17 cellular contexts compared by ENCODE assay signal in genomic region chr2:222907048-222907447, GRCh38. TPM values are rescaled to one million over a fixed set of nuclear protein-coding genes. Genes with fewer than 3 reads are reported as not detected.
DNase-seq lines count a peak whose midpoint lies in the region; ATAC-seq, FAIRE-seq and TF ChIP-seq lines count a peak whose summit lies in the region.
"Had no signal": no experiment of that assay in that cellular context is flagged by ENCODE, and none has a peak within 500 bp of the region (broad histone marks: within the 10 kb centered on the region; RNA-seq: fewer than 3 reads in every experiment).

No MANE protein-coding gene starts in this region.

- no peak for DNase-seq in Caco-2
- DNase-seq in HFFc6: no peak
- DNase-seq in K562 (ENCODE audit: extremely low read depth in 1 of 4, low spot score in 3 of 4): no peak
- DNase-seq in trophoblast cell: peak in 1 of 2 donors; percentile 61
- DNase-seq in NK-92 (lab: John Stamatoyannopoulos, UW; ENCODE audit: unreplicated experiment): no peak
- no peak for DNase-seq in sciatic nerve (ENCODE audit: low spot score)
- DNase-seq: BE2C; CD4-positive, alpha-beta memory T cell; DMS79; NCI-H1105 treated with DMSO at 0.1 percent for 48 hours; NCI-H187; NCI-H446; PC-3; SJCRH30 had no signal

- H3K4ac ChIP-seq in trophoblast cell (ENCODE audit: low read depth, low read length): peak overlapping the region; percentile 65

- FAIRE-seq in K562 (lab: Jason Lieb, UNC): peak; percentile 6
- FAIRE-seq: D721Med had no signal

- H3K9me3 ChIP-seq in Caco-2 (no peaks in the 10 kb centered on the region), K562 (replicated peaks; ENCODE audit: control insufficient read depth, insufficient read depth, low read depth, low read length) (no peaks in the 10 kb centered on the region), trophoblast cell (ENCODE audit: insufficient read depth, low read depth, low read length) (no peaks in the 10 kb centered on the region)
- H3K9me3 ChIP-seq: BE2C, SJCRH30 had no signal

- H4K8ac ChIP-seq in trophoblast cell (ENCODE audit: low read depth, low read length): no peak overlapping the region

- H2BK12ac ChIP-seq in trophoblast cell (ENCODE audit: low read length): no peak overlapping the region

- H3K4me3 ChIP-seq in Caco-2 (ENCODE audit: low read depth, low read length) (no peak overlapping the region), K562 (no peak overlapping the region), trophoblast cell (ENCODE audit: low read depth, low read length) (no peak overlapping the region)
- H3K4me3 ChIP-seq: SJCRH30 had no signal

- intact Hi-C loops in Caco-2 (cut with micrococcal nuclease; ENCODE audit: unreplicated experiment): no loop called here
- intact Hi-C loops in K562 (cut with micrococcal nuclease): no loop called here
- intact Hi-C loops in sciatic nerve (cut with DNase I): no loop called here

- H3K36me3 Mint-ChIP-seq in Caco-2 (ENCODE audit: insufficient read depth, unreplicated experiment): peaks cover 94% of the 10 kb centered on the region
- H3K36me3 Mint-ChIP-seq in HFFc6 (ENCODE audit: low read depth): peaks cover 17% of the 10 kb centered on the region

- in situ Hi-C loops in K562 (cut with MboI): no loop called here

- TF ChIP-seq EP300 in K562 (IDR thresholded peaks at IDR 0.05; ENCODE audit: low read length): no peak

- H3K18ac ChIP-seq in trophoblast cell (ENCODE audit: low read length): no peak overlapping the region

- H3K27me3 Mint-ChIP-seq in Caco-2 (ENCODE audit: insufficient read depth, unreplicated experiment): no peaks in the 10 kb centered on the region
- no peaks in the 10 kb centered on the region for H3K27me3 Mint-ChIP-seq in HFFc6 (ENCODE audit: insufficient read depth)
- H3K27me3 Mint-ChIP-seq: CD4-positive, alpha-beta memory T cell had no signal

- H3K23ac ChIP-seq in trophoblast cell (ENCODE audit: low read length): no peak overlapping the region

- no TSS peak for BruUV-seq in Caco-2 (replicated peaks; lab: Mats Ljungman, UMichigan)
- BruUV-seq in K562 (replicated peaks; lab: Mats Ljungman, UMichigan): no TSS peak

- H3K36me3 ChIP-seq in Caco-2 (ENCODE audit: control insufficient read depth, insufficient read depth, low read length) (0 out of 2 replicates have a peak, but pooled peaks cover 3% of the 10 kb centered on the region), K562 (ENCODE audit: control insufficient read depth, insufficient read depth, low read length) (peaks cover 61% of the 10 kb centered on the region), trophoblast cell (ENCODE audit: control insufficient read depth in 1 of 2, insufficient read depth in 2 of 2, low read length in 2 of 2) (peaks cover 9 to 12% of the 10 kb centered on the region in 2 experiments)

- H3K27ac ChIP-seq in K562 (ENCODE audit: extremely low read depth, low read depth, low read length): no peak overlapping the region
- no peak overlapping the region for H3K27ac ChIP-seq in trophoblast cell (ENCODE audit: low read depth, low read length)
- H3K27ac ChIP-seq: RWPE1, SJCRH30 had no signal

- H2BK120ac ChIP-seq in trophoblast cell (ENCODE audit: insufficient read depth, low read length, poor library complexity): no peak overlapping the region

- TF ChIP-seq RAD21 in K562 (CRISPR knock-in tag; conservative IDR thresholded peaks at IDR 0.05 in 1 of 2, IDR thresholded peaks at IDR 0.05 in 1 of 2): no peak

- no peak overlapping the region for H3K4me2 ChIP-seq in K562 (ENCODE audit: insufficient read depth, low read length)
- no peak overlapping the region for H3K4me2 ChIP-seq in trophoblast cell (ENCODE audit: low read length)

- H4K91ac ChIP-seq in trophoblast cell (ENCODE audit: low read depth, low read length): no peak overlapping the region

- ATAC-seq in K562 (no peak), GM19397 (IDR thresholded peaks at IDR 0.05; ENCODE audit: unreplicated experiment) (no peak), sciatic nerve (no peak)
- ATAC-seq: PC-3 had no signal

- H3K9me3 Mint-ChIP-seq in Caco-2 (ENCODE audit: unreplicated experiment) (no peaks in the 10 kb centered on the region), HFFc6 (no peaks in the 10 kb centered on the region)
- H3K9me3 Mint-ChIP-seq: CD4-positive, alpha-beta memory T cell had no signal

- TF ChIP-seq POLR2A in K562 (conservative IDR thresholded peaks at IDR 0.05): no peak

- peaks cover 20% of the 10 kb centered on the region for H4K20me1 ChIP-seq in K562 (replicated peaks; ENCODE audit: control insufficient read depth, insufficient read depth, low read length)

- H4K12ac ChIP-seq in trophoblast cell (ENCODE audit: low read depth, low read length): no peak overlapping the region

- H3K4me1 ChIP-seq in Caco-2 (peaks cover 15% of the 10 kb centered on the region), K562 (replicated peaks in 1 of 2; ENCODE audit: control insufficient read depth in 2 of 2, insufficient read depth in 2 of 2, low read length in 2 of 2) (no peaks in the 10 kb centered on the region; a peak in 1 of 5 replicates), trophoblast cell (ENCODE audit: control insufficient read depth in 1 of 2, insufficient read depth in 2 of 2, low read length in 2 of 2) (peaks cover 9 to 11% of the 10 kb centered on the region in 2 experiments)
- H3K4me1 ChIP-seq: BE2C had no signal

- no peaks in the 10 kb centered on the region for H3K9me1 ChIP-seq in K562 (ENCODE audit: control insufficient read depth, insufficient read depth, low read length)

- H3K14ac ChIP-seq in trophoblast cell (ENCODE audit: low read length): no peak overlapping the region

- 100% methylated on average over 2 of the region's 2 CpGs for WGBS in K562 (ENCODE audit: insufficient coverage, low coverage, missing lambda C conversion rate)
- WGBS in trophoblast cell (ENCODE audit: extremely low coverage, insufficient coverage, insufficient read length): no CpG with 5 or more reads among the region's 2 CpGs

- H3K79me2 ChIP-seq in K562 (ENCODE audit: control insufficient read depth, insufficient read depth, low read length) (peaks cover 93% of the 10 kb centered on the region), trophoblast cell (ENCODE audit: control insufficient read depth, insufficient read depth, low read length, poor library complexity) (peaks cover 4% of the 10 kb centered on the region)

- H3K9ac ChIP-seq in K562 (ENCODE audit: insufficient read depth in 1 of 2, low read depth in 2 of 2, low read length in 2 of 2): no peak overlapping the region
- H3K9ac ChIP-seq in trophoblast cell (ENCODE audit: low read length): no peak overlapping the region

- peak overlapping the region; percentile 60 for H3K27ac Mint-ChIP-seq in Caco-2 (ENCODE audit: unreplicated experiment)
- peak overlapping the region; percentile 18; the same call in 1 of the 2 replicates for H3K27ac Mint-ChIP-seq in HFFc6

- H2AK5ac ChIP-seq in trophoblast cell (ENCODE audit: low read length): no peak overlapping the region

- POLR2A ChIA-PET in Caco-2 (lab: Charles Lee): no interaction called here
- POLR2A ChIA-PET in K562 (lab: Yijun Ruan, JAX): interaction anchor here (0.7 to 1.4 kb wide), 2 partner anchors 9 to 101 kb away, joined by 3 read pairs; no protein-coding TSS in a partner anchor

- peaks cover 42% of the 10 kb centered on the region for H3K4me1 Mint-ChIP-seq in Caco-2 (ENCODE audit: low read depth, unreplicated experiment)
- H3K4me1 Mint-ChIP-seq in HFFc6 (ENCODE audit: low read depth): peaks cover 81% of the 10 kb centered on the region

- H2BK5ac ChIP-seq in trophoblast cell (ENCODE audit: low read depth, low read length, poor library complexity): no peak overlapping the region

- TF ChIP-seq CTCF in Caco-2 (IDR thresholded peaks at IDR 0.05; ENCODE audit: insufficient read depth in 1 of 2, low read depth in 1 of 2, low read length in 1 of 2, severe bottlenecking in 1 of 2, unreplicated experiment in 1 of 2): no peak
- no peak for TF ChIP-seq CTCF in HFFc6 (IDR thresholded peaks at IDR 0.05)
- no peak for TF ChIP-seq CTCF in K562 (IDR thresholded peaks at IDR 0.05 in 2 of 3, conservative IDR thresholded peaks at IDR 0.05 in 1 of 3; ENCODE audit: insufficient read depth in 2 of 3, low read depth in 1 of 3, low read length in 3 of 3)

- H3K27me3 ChIP-seq in Caco-2 (replicated peaks; ENCODE audit: control insufficient read depth, insufficient read depth, low read length) (no peaks in the 10 kb centered on the region), K562 (ENCODE audit: control insufficient read depth in 2 of 2, insufficient read depth in 2 of 2, low read length in 2 of 2) (no peaks in the 10 kb centered on the region), trophoblast cell (ENCODE audit: insufficient read depth, low read length) (no peaks in the 10 kb centered on the region)
- H3K27me3 ChIP-seq: BE2C, SJCRH30 had no signal

- CTCF ChIA-PET in Caco-2 (lab: Charles Lee): interaction anchor here (0.9 to 1.8 kb wide), 3 partner anchors 111 to 217 kb away, joined by 3 to 9 read pairs (median 4); no protein-coding TSS in a partner anchor
- CTCF ChIA-PET in K562 (lab: Yijun Ruan, JAX; ENCODE audit: low intra/inter-chr PET ratio): no interaction called here

- H2AFZ ChIP-seq in K562 (ENCODE audit: low read depth, low read length): no peak overlapping the region
- H2AFZ ChIP-seq in trophoblast cell (ENCODE audit: insufficient read depth, low read length, poor library complexity): no peak overlapping the region

- no peak overlapping the region for H3K4me3 Mint-ChIP-seq in Caco-2 (ENCODE audit: unreplicated experiment)
- H3K4me3 Mint-ChIP-seq in HFFc6: no peak overlapping the region
- H3K4me3 Mint-ChIP-seq: CD4-positive, alpha-beta memory T cell had no signal

- H3K79me1 ChIP-seq in trophoblast cell (ENCODE audit: low read length): no peaks in the 10 kb centered on the region

RNA-seq across cellular contexts. Expression of gene ACSL3, which starts 46.2 kb away (rescaled TPM):
- 181 and 185 TPM in 2 replicates for total RNA-seq in Caco-2 (2022)
- 100 to 1,000 TPM in 1 of 6 experiments, 10 to 100 TPM in 5; 64.5 to 119 (median 87.8) TPM for total RNA-seq in HFFc6 (2021; fragmentation: NEBNext Ultra II Directional; extraction: Animal tissue kit (Norgen Biotek cat#: 25700))
- 104 and 200 TPM in 2 replicates for total RNA-seq in K562 (2011; cell fraction: chromatin; rRNA removed; ENCODE audit: low replicate concordance)
- 86.9 and 118 TPM in 2 replicates for total RNA-seq in K562 (2011; cell fraction: nucleolus; rRNA removed)
- total RNA-seq in K562 (2011; cell fraction: nucleoplasm; rRNA removed): 148 and 153 TPM in 2 replicates
- total RNA-seq in K562 (2014; rRNA removed): 88.2 and 99.7 TPM in 2 replicates
- 123 and 145 TPM in 2 replicates for total RNA-seq in K562 (2014; rRNA removed; fragmentation: Illumina TruSeq; extraction: Trizol)
- 102 and 108 TPM in 2 replicates for total RNA-seq in K562 (2015; rRNA removed; fragmentation: Illumina TruSeq; extraction: Trizol)
- 78.7 and 85.2 TPM in 2 replicates for total RNA-seq in K562 (2021)
- polyA plus RNA-seq in K562 (2011; rRNA removed): 96.7 and 115 TPM in 2 replicates
- polyA plus RNA-seq in K562 (2011; cell fraction: cytosol; rRNA removed): 44.3 and 75.1 TPM in 2 replicates
- polyA plus RNA-seq in K562 (2011; cell fraction: nucleus; rRNA removed): 31.8 and 43.0 TPM in 2 replicates
- 72.6 and 74.2 TPM in 2 replicates for polyA plus RNA-seq in K562 (2012)
- 69.4 and 78.8 TPM in 2 replicates for polyA plus RNA-seq in K562 (2014; fragmentation: Illumina TruSeq; extraction: Trizol)
- 10 to 100 TPM; 21.3 to 28.0 TPM for polyA plus RNA-seq in K562 (2014; fragmentation: Nextera tagmentation; extraction: Ambion mirVana)
- 66.0 and 75.5 TPM in 2 replicates for polyA plus RNA-seq in K562 (2014; rRNA removed)
- 184 and 219 TPM in 2 replicates for polyA minus RNA-seq in K562 (2011; rRNA and poly(A)+ RNA removed)
- polyA minus RNA-seq in K562 (2011; cell fraction: cytosol; rRNA and poly(A)+ RNA removed): 52.7 and 79.6 TPM in 2 replicates
- polyA minus RNA-seq in K562 (2011; cell fraction: nucleus; rRNA and poly(A)+ RNA removed): 44.4 and 83.9 TPM in 2 replicates
- polyA plus RNA-seq in trophoblast cell (2013): 119 and 124 TPM in 2 replicates
- total RNA-seq in sciatic nerve: 70.5 TPM
